23 cellular contexts compared by ENCODE assay signal in the genomic region with DNA sequence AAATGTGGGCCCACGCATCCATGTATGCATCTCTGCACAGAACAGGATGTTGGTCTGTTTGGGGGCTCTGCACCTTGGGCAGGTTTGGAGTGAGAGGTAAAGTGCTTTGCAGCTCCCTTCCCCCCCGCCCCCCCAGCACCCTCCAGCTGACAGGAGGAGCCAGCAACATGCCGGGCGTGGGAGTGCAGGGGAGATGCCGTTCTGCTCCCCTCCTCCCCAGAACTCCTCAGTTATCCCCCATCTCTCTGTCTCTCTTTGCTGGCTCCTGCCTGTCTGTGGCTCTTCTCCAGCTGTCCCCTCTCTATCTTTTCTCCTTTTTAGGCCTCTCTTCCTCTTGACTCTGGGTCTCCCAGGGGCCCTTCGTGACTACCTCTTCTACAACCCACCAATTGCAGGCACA. TPM values are rescaled to one million over a fixed set of nuclear protein-coding genes. Genes with fewer than 3 reads are reported as not detected.
DNase-seq lines count a peak whose midpoint lies in the region; ATAC-seq and TF ChIP-seq lines count a peak whose summit lies in the region.
"Had no signal": no experiment of that assay in that cellular context is flagged by ENCODE, and none has a peak within 500 bp of the region (broad histone marks: within the 10 kb centered on the region; RNA-seq: fewer than 3 reads in every experiment).

No MANE protein-coding gene starts in this region.

- H4K20me1 ChIP-seq in mammary epithelial cell (ENCODE audit: insufficient read depth, low read length) = no peaks in the 10 kb centered on the region

- peak overlapping the region; percentile 60 for H3K27ac Mint-ChIP-seq in MCF 10A (ENCODE audit: low read depth, unreplicated experiment)
- peak overlapping the region; percentile 13 for H3K27ac Mint-ChIP-seq in activated T-helper 2 cell treated with anti-CD3 and anti-CD28 coated beads, Interferon-gamma antibody, Interleukin-2, Interleukin-4, amounts not matched to agents 10 μg/mL and 5 μg/mL and 100 μg/mL, durations not matched to agents 14 hours and 24 hours and 36 hours
- H3K27ac Mint-ChIP-seq: activated naive CD8-positive, alpha-beta T cell treated with anti-CD3 and anti-CD28 coated beads, Interleukin-2, amount 10 ng/mL, durations not matched to agents 7 days and 5 days; GM23338; stimulated activated memory B cell treated with anti-CD40 and anti-IgM and Interleukin-4, amounts not matched to agents 10 μg/mL and 1 μg/mL and 100 μg/mL, for 72 hours; WTC11 had no signal

- TF ChIP-seq POLR2A in thyroid gland (IDR thresholded peaks at IDR 0.05) = no peak

- no peak overlapping the region for H3K4me2 ChIP-seq in mammary epithelial cell (ENCODE audit: insufficient read depth, low read depth, low read length)
- H3K4me2 ChIP-seq: GM23338, hepatocyte had no signal

- H3K27me3 Mint-ChIP-seq in MCF 10A (ENCODE audit: insufficient read depth, unreplicated experiment) = no peaks in the 10 kb centered on the region
- no peaks in the 10 kb centered on the region for H3K27me3 Mint-ChIP-seq in activated T-helper 2 cell treated with anti-CD3 and anti-CD28 coated beads, Interferon-gamma antibody, Interleukin-2, Interleukin-4, amounts not matched to agents 10 μg/mL and 5 μg/mL and 100 μg/mL, durations not matched to agents 14 hours and 24 hours and 36 hours (ENCODE audit: low read depth)

- TF ChIP-seq CTCF in MCF 10A (IDR thresholded peaks at IDR 0.05; ENCODE audit: unreplicated experiment) (no peak), mammary epithelial cell (conservative IDR thresholded peaks at IDR 0.05 in 1 of 2, IDR thresholded peaks at IDR 0.05 in 1 of 2; ENCODE audit: extremely low read depth in 1 of 2, insufficient read depth in 1 of 2, low read depth in 1 of 2, low read length in 2 of 2) (no peak), thyroid gland (IDR thresholded peaks at IDR 0.05) (no peak)

- no peak overlapping the region for H3K9ac ChIP-seq in mammary epithelial cell (ENCODE audit: insufficient read depth, low read length)
- H3K9ac ChIP-seq in mucosa of stomach (ENCODE audit: low read length) = peak overlapping the region; percentile 38

- in situ Hi-C loops in mammary epithelial cell (cut with MboI; ENCODE audit: low sequenced_read_pairs in 2 of 2) = loop anchor here (10.0 to 25.0 kb wide), 4 partner anchors 98 to 398 kb away; partner anchors contain the start of gene TUFT1 (in 1 of the 2)

- H3K36me3 ChIP-seq in mammary epithelial cell (ENCODE audit: insufficient read depth, low read length) (no peaks in the 10 kb centered on the region), mucosa of stomach (ENCODE audit: control insufficient read depth, insufficient read depth, low read length) (no peaks in the 10 kb centered on the region), thyroid gland (no peaks in the 10 kb centered on the region)
- H3K36me3 ChIP-seq: tibial artery had no signal

- peaks cover 44% of the 10 kb centered on the region for H3K4me1 ChIP-seq in mammary epithelial cell (ENCODE audit: insufficient read depth, low read length)
- peaks cover 39% of the 10 kb centered on the region for H3K4me1 ChIP-seq in mucosa of stomach (ENCODE audit: control insufficient read depth, insufficient read depth, low read length)
- H3K4me1 ChIP-seq in thyroid gland = peaks cover 46 to 67% of the 10 kb centered on the region in 2 donors

- dilution Hi-C loops in mammary epithelial cell (cut with HindIII; ENCODE audit: low sequenced_read_pairs) = no loop called here

- POLR2A ChIA-PET in MCF 10A (lab: Yijun Ruan, JAX) = interaction anchor here (0.6 to 1.9 kb wide), 9 partner anchors 13 to 506 kb away, joined by 3 to 9 read pairs (median 4); partner anchors contain the start of gene MRPL9

- no peaks in the 10 kb centered on the region for H3K9me3 Mint-ChIP-seq in MCF 10A (ENCODE audit: unreplicated experiment)
- no peaks in the 10 kb centered on the region for H3K9me3 Mint-ChIP-seq in activated T-helper 2 cell treated with anti-CD3 and anti-CD28 coated beads, Interferon-gamma antibody, Interleukin-2, Interleukin-4, amounts not matched to agents 10 μg/mL and 5 μg/mL and 100 μg/mL, durations not matched to agents 14 hours and 24 hours and 36 hours
- H3K9me3 Mint-ChIP-seq: activated naive CD8-positive, alpha-beta T cell treated with anti-CD3 and anti-CD28 coated beads, Interleukin-2, amount 10 ng/mL, durations not matched to agents 7 days and 5 days; stimulated activated memory B cell treated with anti-CD40 and anti-IgM and Interleukin-4, amounts not matched to agents 10 μg/mL and 1 μg/mL and 100 μg/mL, for 72 hours; WTC11 had no signal

- DNase-seq in MCF 10A (ENCODE audit: unreplicated experiment) = no peak
- DNase-seq in mammary epithelial cell = no peak
- DNase-seq in activated T-helper 2 cell treated with anti-CD3 and anti-CD28 coated beads, Interferon-gamma antibody, Interleukin-2, Interleukin-4, amounts not matched to agents 10 μg/mL and 5 μg/mL and 100 μg/mL, durations not matched to agents 14 hours and 24 hours and 36 hours (ENCODE audit: low spot score) = no peak
- no peak for DNase-seq in thyroid gland
- no peak for DNase-seq in NCI-H1048 (lab: John Stamatoyannopoulos, UW)
- no peak for DNase-seq in NCI-H526 treated with DMSO at 0.1 percent for 48 hours (lab: John Stamatoyannopoulos, UW)
- DNase-seq: activated naive CD8-positive, alpha-beta T cell treated with anti-CD3 and anti-CD28 coated beads, Interleukin-2, amount 10 ng/mL, durations not matched to agents 7 days and 5 days; dermis blood vessel endothelial cell; NCI-H748 treated with DMSO at 0.1 percent for 48 hours; tibial artery had no signal

- H3K27me3 ChIP-seq in mammary epithelial cell (ENCODE audit: insufficient read depth, low read length) (no peaks in the 10 kb centered on the region), mucosa of stomach (ENCODE audit: control insufficient read depth, insufficient read depth, low read length) (peaks cover 6% of the 10 kb centered on the region), thyroid gland (no peaks in the 10 kb centered on the region)

- H3K4me1 Mint-ChIP-seq in MCF 10A (ENCODE audit: insufficient read depth, unreplicated experiment) = peaks cover 69% of the 10 kb centered on the region
- H3K4me1 Mint-ChIP-seq in activated T-helper 2 cell treated with anti-CD3 and anti-CD28 coated beads, Interferon-gamma antibody, Interleukin-2, Interleukin-4, amounts not matched to agents 10 μg/mL and 5 μg/mL and 100 μg/mL, durations not matched to agents 14 hours and 24 hours and 36 hours (ENCODE audit: low read depth) = peaks cover 67% of the 10 kb centered on the region

- H3K27ac ChIP-seq in mammary epithelial cell (ENCODE audit: insufficient read depth, low read depth, low read length) (no peak overlapping the region), thyroid gland (peak overlapping the region in 2 of 3 donors; percentile 50)
- H3K27ac ChIP-seq: epithelial cell of prostate, hepatocyte, tibial artery had no signal

- intact Hi-C loops in MCF 10A (cut with micrococcal nuclease) (no loop called here), mammary epithelial cell (cut with micrococcal nuclease) (no loop called here), thyroid gland (cut with DNase I) (loop anchor here (10.0 kb wide), 2 partner anchors 98 to 298 kb away; no protein-coding TSS in a partner anchor)
- intact Hi-C loops in activated T-helper 2 cell treated with anti-CD3 and anti-CD28 coated beads, Interferon-gamma antibody, Interleukin-2, Interleukin-4, amounts not matched to agents 10 μg/mL and 5 μg/mL and 100 μg/mL, durations not matched to agents 14 hours and 24 hours and 36 hours (cut with micrococcal nuclease) = loop anchor here (10.0 kb wide), 1 partner anchor 378 kb away; the partner anchor contains the start of gene POGZ

- no peak overlapping the region for H2AFZ ChIP-seq in mammary epithelial cell (ENCODE audit: low read depth, low read length)
- H2AFZ ChIP-seq: GM23338, hepatocyte had no signal

- WGBS in mammary epithelial cell (ENCODE audit: low coverage, missing lambda C conversion rate) = 92% methylated on average over 2 of the region's 6 CpGs
- 66 to 72% methylated on average over 3 to 6 of the region's 6 CpGs for WGBS in thyroid gland, 2 donors

- H3K9me3 ChIP-seq in mammary epithelial cell (replicated peaks; ENCODE audit: insufficient read depth, low read length) (no peaks in the 10 kb centered on the region), mucosa of stomach (ENCODE audit: control insufficient read depth, low read length) (no peaks in the 10 kb centered on the region), thyroid gland (no peaks in the 10 kb centered on the region)
- H3K9me3 ChIP-seq: tibial artery had no signal

- H3K79me2 ChIP-seq in mammary epithelial cell (ENCODE audit: insufficient read depth, low read length) = no peaks in the 10 kb centered on the region
- H3K79me2 ChIP-seq: hepatocyte had no signal

- H3K36me3 Mint-ChIP-seq in MCF 10A (ENCODE audit: insufficient read depth, unreplicated experiment) = no peaks in the 10 kb centered on the region
- no peaks in the 10 kb centered on the region for H3K36me3 Mint-ChIP-seq in activated T-helper 2 cell treated with anti-CD3 and anti-CD28 coated beads, Interferon-gamma antibody, Interleukin-2, Interleukin-4, amounts not matched to agents 10 μg/mL and 5 μg/mL and 100 μg/mL, durations not matched to agents 14 hours and 24 hours and 36 hours (ENCODE audit: low read depth)
- H3K36me3 Mint-ChIP-seq: activated naive CD8-positive, alpha-beta T cell treated with anti-CD3 and anti-CD28 coated beads, Interleukin-2, amount 10 ng/mL, durations not matched to agents 7 days and 5 days; brain; stimulated activated memory B cell treated with anti-CD40 and anti-IgM and Interleukin-4, amounts not matched to agents 10 μg/mL and 1 μg/mL and 100 μg/mL, for 72 hours; WTC11 had no signal

- CTCF ChIA-PET in MCF 10A (lab: Yijun Ruan, JAX) (interaction anchor here (0.7 to 2.8 kb wide), 14 partner anchors 8 to 239 kb away, joined by 3 to 20 read pairs (median 4); no protein-coding TSS in a partner anchor), mammary epithelial cell (lab: Charles Lee; ENCODE audit: low non-redundant PET) (no interaction called here)

- H3K4me3 ChIP-seq in mammary epithelial cell (replicated peaks in 1 of 3; ENCODE audit: insufficient read depth in 1 of 3, low read depth in 2 of 3, low read length in 3 of 3) = no peak overlapping the region
- H3K4me3 ChIP-seq in mucosa of stomach (ENCODE audit: low read length) = no peak overlapping the region
- H3K4me3 ChIP-seq in thyroid gland (replicated peaks in 1 of 3) = no peak overlapping the region
- H3K4me3 ChIP-seq: GM23338, hepatocyte, tibial artery had no signal

- BruUV-seq in MCF 10A (replicated peaks; lab: Mats Ljungman, UMichigan) = no TSS peak
- BruUV-seq in mammary epithelial cell (replicated peaks; lab: Mats Ljungman, UMichigan) = no TSS peak

- ATAC-seq in GM19467 (IDR thresholded peaks at IDR 0.05; ENCODE audit: unreplicated experiment) = no peak
- ATAC-seq: GM23338; stimulated activated memory B cell treated with anti-CD40 and anti-IgM and Interleukin-4, amounts not matched to agents 10 μg/mL and 1 μg/mL and 100 μg/mL, for 72 hours; WTC11 had no signal

- peak overlapping the region; percentile 56 for H3K4me3 Mint-ChIP-seq in MCF 10A (ENCODE audit: unreplicated experiment)
- H3K4me3 Mint-ChIP-seq in activated T-helper 2 cell treated with anti-CD3 and anti-CD28 coated beads, Interferon-gamma antibody, Interleukin-2, Interleukin-4, amounts not matched to agents 10 μg/mL and 5 μg/mL and 100 μg/mL, durations not matched to agents 14 hours and 24 hours and 36 hours (ENCODE audit: low read depth) = no peak overlapping the region
- H3K4me3 Mint-ChIP-seq: activated naive CD8-positive, alpha-beta T cell treated with anti-CD3 and anti-CD28 coated beads, Interleukin-2, amount 10 ng/mL, durations not matched to agents 7 days and 5 days; brain; GM23338; stimulated activated memory B cell treated with anti-CD40 and anti-IgM and Interleukin-4, amounts not matched to agents 10 μg/mL and 1 μg/mL and 100 μg/mL, for 72 hours; WTC11 had no signal

RNA-seq across cellular contexts. Expression of gene RORC, which starts 1.6 kb away (rescaled TPM):
- 0.40 and 0.81 TPM in 2 replicates for total RNA-seq in MCF 10A (2022)
- under 1 TPM in 1 of 2 donors, not detected in 1; 0.33 TPM for total RNA-seq in mammary epithelial cell
- polyA plus RNA-seq in mammary epithelial cell = 0.09 TPM
- polyA minus RNA-seq in mammary epithelial cell = 0.26 TPM
- 0.94 and 0.99 TPM in 2 replicates for total RNA-seq in activated T-helper 2 cell treated with anti-CD3 and anti-CD28 coated beads, Interferon-gamma antibody, Interleukin-2, Interleukin-4, amounts not matched to agents 10 μg/mL and 5 μg/mL and 100 μg/mL, durations not matched to agents 14 hours and 24 hours and 36 hours
- 10 to 100 TPM; 29.7 to 48.4 (median 38.8) TPM for total RNA-seq in thyroid gland
- total RNA-seq: fibroblast of villous mesenchyme, OCI-LY7 had no signal
- polyA plus RNA-seq: AG04450 had no signal

RNA-seq across cellular contexts. Expression of gene C2CD4D, which starts 6.4 kb away (rescaled TPM):
- total RNA-seq in MCF 10A (2022) = not detected in 2 replicates
- under 1 TPM; 0.17 to 0.33 TPM for total RNA-seq in mammary epithelial cell
- 0.19 TPM for polyA plus RNA-seq in mammary epithelial cell
- polyA minus RNA-seq in mammary epithelial cell = not detected
- 1.3 and 1.6 TPM in 2 replicates for total RNA-seq in activated T-helper 2 cell treated with anti-CD3 and anti-CD28 coated beads, Interferon-gamma antibody, Interleukin-2, Interleukin-4, amounts not matched to agents 10 μg/mL and 5 μg/mL and 100 μg/mL, durations not matched to agents 14 hours and 24 hours and 36 hours
- total RNA-seq in thyroid gland = 1 to 10 TPM in 1 of 4 donors, under 1 TPM in 2, not detected in 1; 0.29 to 1.3 (median 0.33) TPM
- total RNA-seq: dermis blood vessel endothelial cell, fibroblast of villous mesenchyme, hepatocyte, OCI-LY7 had no signal
- polyA plus RNA-seq: AG04450 had no signal

RNA-seq across cellular contexts. Expression of gene THEM5, which starts 20.3 kb away (rescaled TPM):
- total RNA-seq in MCF 10A (2022) = not detected in 2 replicates
- total RNA-seq in mammary epithelial cell = not detected
- not detected for polyA plus RNA-seq in mammary epithelial cell
- polyA minus RNA-seq in mammary epithelial cell = not detected
- not detected in 2 replicates for total RNA-seq in activated T-helper 2 cell treated with anti-CD3 and anti-CD28 coated beads, Interferon-gamma antibody, Interleukin-2, Interleukin-4, amounts not matched to agents 10 μg/mL and 5 μg/mL and 100 μg/mL, durations not matched to agents 14 hours and 24 hours and 36 hours
- not detected for total RNA-seq in thyroid gland
- total RNA-seq: activated naive CD8-positive, alpha-beta T cell treated with anti-CD3 and anti-CD28 coated beads, Interleukin-2, amount 10 ng/mL, durations not matched to agents 7 days and 5 days; fibroblast of villous mesenchyme; GM23338; hepatocyte; OCI-LY7; omental fat pad; T-helper 1 cell treated with Interleukin-12 subunit alpha and Interleukin-12 subunit beta and Interleukin-4 antibody, amounts not matched to agents 30 ng/mL and 1 ng/mL, for 36 hours; WTC11 had no signal
- polyA plus RNA-seq: AG04450, GM23338 had no signal

RNA-seq across cellular contexts. Expression of gene LINGO4, which starts 28.0 kb away (rescaled TPM):
- total RNA-seq in MCF 10A (2022) (0.10 TPM in 1 of 2 replicates, not detected in the other), mammary epithelial cell (not detected), thyroid gland (under 1 TPM; 0.13 to 0.63 (median 0.24) TPM)
- not detected for polyA plus RNA-seq in mammary epithelial cell
- not detected for polyA minus RNA-seq in mammary epithelial cell
- total RNA-seq in activated T-helper 2 cell treated with anti-CD3 and anti-CD28 coated beads, Interferon-gamma antibody, Interleukin-2, Interleukin-4, amounts not matched to agents 10 μg/mL and 5 μg/mL and 100 μg/mL, durations not matched to agents 14 hours and 24 hours and 36 hours = not detected in 2 replicates
- total RNA-seq: dermis blood vessel endothelial cell, fibroblast of villous mesenchyme, GM23338, hepatocyte, OCI-LY7, WTC11 had no signal
- polyA plus RNA-seq: AG04450, GM23338, hepatocyte had no signal

RNA-seq across cellular contexts. Expression of gene TDRKH, which starts 42.9 kb away (rescaled TPM):
- total RNA-seq in MCF 10A (2022) (5.6 and 10.6 TPM in 2 replicates), mammary epithelial cell (1 to 10 TPM; 3.0 to 9.3 TPM), thyroid gland (10 to 100 TPM; 10.8 to 17.1 (median 13.1) TPM)
- 6.7 TPM for polyA plus RNA-seq in mammary epithelial cell
- 6.8 TPM for polyA minus RNA-seq in mammary epithelial cell
- total RNA-seq in activated T-helper 2 cell treated with anti-CD3 and anti-CD28 coated beads, Interferon-gamma antibody, Interleukin-2, Interleukin-4, amounts not matched to agents 10 μg/mL and 5 μg/mL and 100 μg/mL, durations not matched to agents 14 hours and 24 hours and 36 hours = 18.2 and 18.4 TPM in 2 replicates

Comparison
In these comparisons a context has a peak if more than half of its experiments do, and no peak if none do; other contexts are left out.
1. RNA of gene RORC, which starts 1.6 kb away (total RNA-seq): 29.7 to 48.4 TPM in thyroid gland; 0.94 to 0.99 TPM in activated T-helper 2 cell treated with anti-CD3 and anti-CD28 coated beads, Interferon-gamma antibody, Interleukin-2, Interleukin-4, amounts not matched to agents 10 μg/mL and 5 μg/mL and 100 μg/mL, durations not matched to agents 14 hours and 24 hours and 36 hours, 0.40 to 0.81 TPM in MCF 10A and 0.33 TPM in mammary epithelial cell; every median in the first group is over 10 times any median in the second.
2. intact Hi-C loops: an anchor here in activated T-helper 2 cell treated with anti-CD3 and anti-CD28 coated beads, Interferon-gamma antibody, Interleukin-2, Interleukin-4, amounts not matched to agents 10 μg/mL and 5 μg/mL and 100 μg/mL, durations not matched to agents 14 hours and 24 hours and 36 hours (10.0 kb wide) and thyroid gland (10.0 kb wide); none called in MCF 10A and mammary epithelial cell.